ENCODE assay signal across 8 cellular contexts in genomic region chr19:34366670-34367423, GRCh38. TPM values are rescaled to one million over a fixed set of nuclear protein-coding genes. Genes with fewer than 3 reads are reported as not detected.
DNase-seq lines count a peak whose midpoint lies in the region; TF ChIP-seq lines count a peak whose summit lies in the region.

No MANE protein-coding gene starts in this region.

- H3K27ac ChIP-seq in coronary artery (no peak overlapping the region), osteoblast (ENCODE audit: low read depth, low read length) (peak overlapping the region; percentile 13), SJCRH30 (no peak overlapping the region)

- no peak overlapping the region for H2AFZ ChIP-seq in osteoblast (ENCODE audit: low read length)

- intact Hi-C loops in Calu3 (cut with micrococcal nuclease; ENCODE audit: unreplicated experiment): no loop called here

- peak overlapping the region; percentile 23 for H3K27ac Mint-ChIP-seq in Calu3 (ENCODE audit: unreplicated experiment)

- TF ChIP-seq CTCF in Calu3 (IDR thresholded peaks at IDR 0.05; ENCODE audit: unreplicated experiment) (no peak), NB4 (IDR thresholded peaks at IDR 0.05; ENCODE audit: low read depth, low read length) (no peak), coronary artery (IDR thresholded peaks at IDR 0.05) (no peak), osteoblast (IDR thresholded peaks at IDR 0.05; ENCODE audit: extremely low read depth, low read depth, low read length) (no peak), GM20000 (IDR thresholded peaks at IDR 0.05; ENCODE audit: extremely low read depth, missing control alignments) (no peak)

- peaks cover 24% of the 10 kb centered on the region for H3K4me1 Mint-ChIP-seq in Calu3 (ENCODE audit: low read depth, unreplicated experiment)

- peaks cover 49% of the 10 kb centered on the region for H3K79me2 ChIP-seq in osteoblast (ENCODE audit: insufficient read depth, low read length)

- H3K4me3 ChIP-seq in NB4 (ENCODE audit: low read depth, low read length) (peak overlapping the region; percentile 78), coronary artery (peak overlapping the region; percentile 84), osteoblast (ENCODE audit: insufficient read depth, low read length) (peak overlapping the region; percentile 93), SJCRH30 (no peak overlapping the region)

- H3K36me3 ChIP-seq in osteoblast (ENCODE audit: insufficient read depth, low read length): peaks cover 40% of the 10 kb centered on the region
- peaks cover 40% of the 10 kb centered on the region for H3K36me3 ChIP-seq in SJCRH30

- no peak for TF ChIP-seq POLR2A in NB4 (IDR thresholded peaks at IDR 0.05; ENCODE audit: extremely low read depth, insufficient read length)

- no peak for DNase-seq in Calu3
- peak; percentile 49 for DNase-seq in NB4 (ENCODE audit: low read depth)
- DNase-seq in coronary artery (ENCODE audit: low spot score): no peak
- peak; percentile 90 for DNase-seq in osteoblast (ENCODE audit: insufficient read length, low spot score, missing footprints)
- DNase-seq in SJCRH30: no peak
- DNase-seq in NCI-H446 treated with DMSO at 0.1 percent for 48 hours (lab: John Stamatoyannopoulos, UW): no peak
- no peak for DNase-seq in NCI-H748 treated with DMSO at 0.1 percent for 48 hours (lab: John Stamatoyannopoulos, UW)
- DNase-seq in GM20000 (ENCODE audit: low spot score): no peak

- H3K27me3 ChIP-seq in osteoblast (ENCODE audit: insufficient read depth, low read length) (no peaks in the 10 kb centered on the region), SJCRH30 (no peaks in the 10 kb centered on the region)

- H3K4me3 Mint-ChIP-seq in Calu3 (ENCODE audit: low read depth, unreplicated experiment): peak overlapping the region; percentile 91

- H3K27me3 Mint-ChIP-seq in Calu3 (ENCODE audit: unreplicated experiment): no peaks in the 10 kb centered on the region

- H3K36me3 Mint-ChIP-seq in Calu3 (ENCODE audit: insufficient read depth, unreplicated experiment): peaks cover 67% of the 10 kb centered on the region

- BruUV-seq in Calu3 (replicated peaks; lab: Mats Ljungman, UMichigan): TSS peak; percentile 11

- H4K20me1 ChIP-seq in osteoblast (ENCODE audit: insufficient read depth, low read length): peaks cover 33% of the 10 kb centered on the region

- H3K9me3 ChIP-seq in osteoblast (ENCODE audit: low read depth, low read length) (no peaks in the 10 kb centered on the region), SJCRH30 (replicated peaks) (no peaks in the 10 kb centered on the region)

- H3K4me2 ChIP-seq in osteoblast (ENCODE audit: insufficient read depth, low read length): peak overlapping the region; percentile 88

- no peaks in the 10 kb centered on the region for H3K9me3 Mint-ChIP-seq in Calu3 (ENCODE audit: low read depth, unreplicated experiment)

- CTCF ChIA-PET in Calu3 (lab: Charles Lee): no interaction called here

- H3K4me1 ChIP-seq in osteoblast (ENCODE audit: insufficient read depth, low read length): peaks cover 15% of the 10 kb centered on the region
- H3K4me1 ChIP-seq in SJCRH30: peaks cover 3% of the 10 kb centered on the region; the same call in 1 of the 2 replicates

RNA-seq across cellular contexts. Expression of gene GPI, which starts 1.9 kb away (rescaled TPM):
- total RNA-seq in Calu3 (2022) (353 and 375 TPM in 2 replicates), osteoblast (122 and 133 TPM in 2 replicates)
- total RNA-seq in SJCRH30 (2014; rRNA removed; shearing (Covaris generic)): 239 and 241 TPM in 2 replicates

RNA-seq across cellular contexts. Expression of gene PDCD2L, which starts 37.4 kb away (rescaled TPM):
- total RNA-seq in Calu3 (2022): 29.3 and 35.7 TPM in 2 replicates
- total RNA-seq in osteoblast: 9.4 and 10.5 TPM in 2 replicates
- total RNA-seq in SJCRH30 (2014; rRNA removed; shearing (Covaris generic)): 15.7 and 17.2 TPM in 2 replicates

Comparison
In these comparisons a context has a peak if more than half of its experiments do, and no peak if none do; other contexts are left out.
1. DNase-seq: peak in NB4 (single experiment) and osteoblast (single experiment); none in Calu3 (single experiment), coronary artery (single experiment), SJCRH30 (0 of 2), NCI-H446 treated with DMSO at 0.1 percent for 48 hours (single experiment), NCI-H748 treated with DMSO at 0.1 percent for 48 hours (single experiment) and GM20000 (single experiment).